25 cellular contexts compared by ENCODE assay signal in the genomic region with DNA sequence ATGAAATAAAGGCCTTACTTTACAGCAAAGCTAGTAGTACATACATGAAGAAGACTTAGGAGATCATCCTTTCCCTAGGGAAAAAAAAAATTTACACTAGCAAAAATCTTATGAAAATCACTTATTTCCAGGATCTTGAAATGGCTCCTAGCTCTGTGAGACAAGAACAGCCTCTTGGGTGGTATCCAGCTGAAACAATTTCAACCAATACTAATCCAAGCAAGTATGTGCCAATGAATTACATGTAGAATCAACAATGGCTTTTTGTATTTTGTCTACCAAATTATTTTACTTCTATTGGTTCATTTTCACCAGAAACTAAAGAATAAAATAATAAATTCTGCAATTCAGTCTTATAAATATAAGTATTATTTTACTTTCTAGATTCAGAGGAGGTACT. TPM values are rescaled to one million over a fixed set of nuclear protein-coding genes. Genes with fewer than 3 reads are reported as not detected.
"Had no signal": no experiment of that assay in that cellular context is flagged by ENCODE, and none has a peak within 500 bp of the region (broad histone marks: within the 10 kb centered on the region; RNA-seq: fewer than 3 reads in every experiment).

No MANE protein-coding gene starts in this region.

- H3K27ac Mint-ChIP-seq: naive thymus-derived CD8-positive, alpha-beta T cell had no signal

- H3K4me1 Mint-ChIP-seq: naive thymus-derived CD8-positive, alpha-beta T cell had no signal

- H3K27ac ChIP-seq: coronary artery, heart right ventricle, neutrophil, testis, tibial nerve, upper lobe of right lung, vagina had no signal

- H3K9me3 Mint-ChIP-seq: naive thymus-derived CD8-positive, alpha-beta T cell had no signal

- ATAC-seq: esophagus mucosa; heart right ventricle; left colon; left ventricle myocardium superior; mucosa of descending colon; naive thymus-derived CD8-positive, alpha-beta T cell; right cardiac atrium; upper lobe of right lung had no signal

- H3K4me3 Mint-ChIP-seq: naive thymus-derived CD8-positive, alpha-beta T cell had no signal

- DNase-seq: cerebellar nuclear complex; effector CD8-positive, alpha-beta T cell; heart right ventricle; left colon; left ventricle myocardium superior; mesendoderm; mucosa of descending colon; naive thymus-derived CD8-positive, alpha-beta T cell; posterior cingulate gyrus; right cardiac atrium; small intestine; stimulated activated CD4-positive, alpha-beta T cell treated with anti-CD3 and anti-CD28 coated beads, Interleukin-12 subunit alpha, Interleukin-12 subunit beta, amount 100 ng/mL, for 4 hours; stimulated activated naive CD4-positive, alpha-beta T cell treated with Interleukin-2 at 50 U/mL for 16 hours; testis; upper lobe of right lung had no signal

- H3K27me3 ChIP-seq: heart right ventricle, neutrophil, testis, tibial nerve, upper lobe of right lung, vagina had no signal

- H3K36me3 Mint-ChIP-seq: naive thymus-derived CD8-positive, alpha-beta T cell had no signal

RNA-seq across cellular contexts. Expression of gene SLCO1A2, which starts 2.7 kb away (rescaled TPM):
- total RNA-seq: esophagus mucosa, fibroblast of lung, heart right ventricle, left colon, left ventricle myocardium superior, mucosa of descending colon, osteoblast, pulmonary artery endothelial cell, right cardiac atrium, vagina had no signal

RNA-seq across cellular contexts. Expression of gene IAPP, which starts 35.2 kb away (rescaled TPM):
- total RNA-seq: dermis microvascular lymphatic vessel endothelial cell; esophagus mucosa; fibroblast of lung; heart right ventricle; left colon; left ventricle myocardium superior; lung; mucosa of descending colon; naive thymus-derived CD8-positive, alpha-beta T cell; osteoblast; pulmonary artery endothelial cell; right cardiac atrium; testis; tibial nerve; upper lobe of right lung; vagina had no signal
